Comparison of ENCODE assay signal across 8 cellular contexts in the genomic region with DNA sequence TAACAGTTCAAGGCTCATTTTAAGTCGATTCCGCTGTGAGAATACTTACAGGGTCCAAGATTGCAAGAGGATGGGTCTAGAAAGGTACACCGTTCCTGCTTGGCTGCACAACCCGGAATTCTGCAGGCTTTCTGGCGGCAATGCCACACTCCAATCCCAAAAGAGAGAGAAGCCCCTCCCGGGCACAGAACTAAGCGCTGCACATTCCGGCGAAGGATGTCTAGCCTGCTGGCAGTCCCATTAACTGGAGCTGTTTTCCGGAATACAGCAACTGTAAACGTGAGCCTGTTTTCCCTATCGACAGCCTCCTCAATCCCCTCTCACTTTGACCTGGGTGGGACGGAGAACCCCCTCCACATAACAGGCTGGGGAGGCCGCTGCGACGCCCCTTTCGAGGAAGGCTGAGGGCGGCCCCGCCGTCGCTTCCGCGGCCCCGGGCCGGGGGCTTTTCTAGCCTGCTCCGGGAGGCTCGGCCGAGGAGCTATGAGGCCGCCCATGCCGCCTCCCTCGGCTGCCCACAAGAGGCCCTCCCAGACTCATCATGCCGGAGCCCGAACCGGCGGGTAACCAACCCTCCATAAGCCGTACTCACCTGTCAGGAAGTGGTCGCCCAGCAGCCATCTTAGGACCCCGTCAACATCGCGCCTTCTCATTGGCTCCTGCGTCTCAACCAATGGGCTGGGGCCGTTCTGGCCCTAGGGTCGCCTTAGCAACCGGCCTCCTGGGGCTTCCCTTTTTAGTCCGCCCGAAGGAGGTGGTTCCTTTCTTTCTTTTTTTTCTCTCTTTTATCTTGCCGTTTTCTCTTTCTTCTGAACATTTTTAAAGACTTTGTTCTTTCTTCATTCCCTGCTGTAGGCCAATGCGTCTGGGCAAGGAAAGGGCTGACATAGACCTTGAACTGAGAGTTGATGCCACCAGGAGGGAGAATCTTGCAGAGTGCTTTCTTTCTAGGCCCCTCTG. TPM values are rescaled to one million over a fixed set of nuclear protein-coding genes. Genes with fewer than 3 reads are reported as not detected.
A peak's percentile ranks its signal among the peaks of the same experiment; 100 is the strongest.
DNase-seq lines count a peak whose midpoint lies in the region; ATAC-seq, FAIRE-seq and TF ChIP-seq lines count a peak whose summit lies in the region.

A gene (minus strand): TSS at position 647 of the 960 bp plus-strand sequence. CDS start 5,909 bp downstream, outside the sequence.

- peak within 1 kb of the TSS; percentile 97 for H2AFZ ChIP-seq in smooth muscle cell (ENCODE audit: low read depth)

- POLR2A ChIA-PET in AG04449 (lab: Yijun Ruan, JAX) = no interaction called here

- DNase-seq in AG04449 (ENCODE audit: low read depth, low spot score) (peak; percentile 65), NCI-H2227 treated with DMSO at 0.1 percent for 48 hours (lab: John Stamatoyannopoulos, UW) (peak; percentile 90), bronchial epithelial cell (ENCODE audit: low read depth) (peak; percentile 90), iPS-NIHi7 (ENCODE audit: extremely low spot score) (peak; percentile 98), smooth muscle cell (lab: John Stamatoyannopoulos, UW; ENCODE audit: unreplicated experiment) (peak; percentile 53)

- TF ChIP-seq CTCF in AG04449 (IDR thresholded peaks at IDR 0.05; ENCODE audit: insufficient read depth, low read length, missing control alignments) (no peak), WI38 (IDR thresholded peaks at IDR 0.05; ENCODE audit: low read depth, low read length) (no peak), bronchial epithelial cell (IDR thresholded peaks at IDR 0.05; ENCODE audit: insufficient read depth, low read length, severe bottlenecking) (no peak), smooth muscle cell (IDR thresholded peaks at IDR 0.05; ENCODE audit: borderline replicate concordance, insufficient read depth, poor library complexity, severe bottlenecking) (no peak)

- CTCF ChIA-PET in AG04449 (lab: Yijun Ruan, JAX) = no interaction called here

- H3K4me1 ChIP-seq in smooth muscle cell (ENCODE audit: low read depth) = peaks cover 10% of the 10 kb centered on the region

- no peaks in the 10 kb centered on the region for H3K27me3 ChIP-seq in bronchial epithelial cell (ENCODE audit: control insufficient read depth, insufficient read depth, low read length)
- H3K27me3 ChIP-seq in smooth muscle cell (ENCODE audit: low read depth) = no peaks in the 10 kb centered on the region

- ATAC-seq in GM18907 (IDR thresholded peaks at IDR 0.05; ENCODE audit: unreplicated experiment) = peak; percentile 100
- peak; percentile 100 for ATAC-seq in HG03159 (IDR thresholded peaks at IDR 0.05; ENCODE audit: unreplicated experiment)

- H3K4me2 ChIP-seq in smooth muscle cell = peak within 1 kb of the TSS; percentile 89

- H3K36me3 ChIP-seq in bronchial epithelial cell (ENCODE audit: control insufficient read depth, insufficient read depth, low read length) = peaks cover 2% of the 10 kb centered on the region
- H3K36me3 ChIP-seq in smooth muscle cell (ENCODE audit: low read depth) = peaks cover under 1% of the 10 kb centered on the region

- H3K9me3 ChIP-seq in smooth muscle cell (replicated peaks; ENCODE audit: low read depth) = no peaks in the 10 kb centered on the region

- FAIRE-seq in bronchial epithelial cell (lab: Jason Lieb, UNC) = no peak

- H3K4me3 ChIP-seq in AG04449 (ENCODE audit: low read depth, low read length) (peak within 1 kb of the TSS; percentile 89), WI38 (ENCODE audit: low read depth, low read length) (peak within 1 kb of the TSS; percentile 97), bronchial epithelial cell (ENCODE audit: low read depth, low read length) (peak within 1 kb of the TSS; percentile 77), smooth muscle cell (peak within 1 kb of the TSS; percentile 83)

- H4K20me1 ChIP-seq in smooth muscle cell (ENCODE audit: low read depth) = peaks cover 18% of the 10 kb centered on the region

- 2% methylated on average over 48 of the region's 48 CpGs for WGBS in smooth muscle cell (ENCODE audit: low lambda C conversion rate)

- H3F3A ChIP-seq in smooth muscle cell (ENCODE audit: low read depth) = no peaks in the 10 kb centered on the region

- peak within 1 kb of the TSS; percentile 71 for H3K9ac ChIP-seq in smooth muscle cell (ENCODE audit: low read depth)

- H3K79me2 ChIP-seq in smooth muscle cell (ENCODE audit: low read depth) = peaks cover 47% of the 10 kb centered on the region

- H3K27ac ChIP-seq in smooth muscle cell (ENCODE audit: low read depth) = peak within 1 kb of the TSS; percentile 58

RNA-seq across cellular contexts. Expression of the gene that starts here (rescaled TPM):
- total RNA-seq in bronchial epithelial cell = 51.9 and 62.2 TPM in 2 replicates
- 73.4 and 82.4 TPM in 2 replicates for total RNA-seq in smooth muscle cell
- 67.9 and 75.0 TPM in 2 replicates for polyA plus RNA-seq in smooth muscle cell

Comparison
In these comparisons a context has a peak if more than half of its experiments do, and no peak if none do; other contexts are left out.
1. Peak in every context shown above with its lines: DNase-seq, ATAC-seq, H3K4me3 ChIP-seq and H3K27ac ChIP-seq.